1 cellular context compared by ENCODE assay signal in genomic region chr16:88508868-88509748, GRCh38.
TF ChIP-seq lines count a peak whose summit lies in the region.

No MANE protein-coding gene starts in this region.

TF ChIP-seq in K562, 482 proteins besides CTCF, POLR2A, EP300 and RAD21 (continued from another document and continues in another):
- TF ChIP-seq ZNF780A (CRISPR knock-in tag; IDR thresholded peaks at IDR 0.05) (no peak), GABPB1 (CRISPR knock-in tag; IDR thresholded peaks at IDR 0.05) (peak; percentile 43; the same call in 1 of the 2 replicates), U2AF2 (optimal IDR thresholded peaks at IDR 0.05; ENCODE audit: low read depth, low read length) (no peak), FOXJ2 (tag; IDR thresholded peaks at IDR 0.05) (no peak), SETDB1 (IDR thresholded peaks at IDR 0.05; ENCODE audit: low read length) (no peak), BDP1 (IDR thresholded peaks at IDR 0.05; ENCODE audit: insufficient read depth, insufficient read length) (no peak), ARID1B (IDR thresholded peaks at IDR 0.05) (peak; percentile 82), STAT6 (CRISPR knock-in tag; IDR thresholded peaks at IDR 0.05) (no peak), ZNF197 (CRISPR knock-in tag; IDR thresholded peaks at IDR 0.05; ENCODE audit: low read depth) (no peak), NFRKB (IDR thresholded peaks at IDR 0.05; ENCODE audit: low read depth) (no peak), ASH1L (IDR thresholded peaks at IDR 0.05; ENCODE audit: borderline replicate concordance, low read depth, partially characterized antibody) (no peak), ZNF318 (IDR thresholded peaks at IDR 0.05; ENCODE audit: borderline replicate concordance in 1 of 2, low read depth in 1 of 2) (no peak), CTCFL (IDR thresholded peaks at IDR 0.05; ENCODE audit: borderline replicate concordance, insufficient read depth, low read depth, low read length, poor library complexity, severe bottlenecking) (no peak), CREBBP (IDR thresholded peaks at IDR 0.05; ENCODE audit: low read depth, low read length) (no peak), NR3C1 (CRISPR knock-in tag; IDR thresholded peaks at IDR 0.05) (no peak), NR2C1 (IDR thresholded peaks at IDR 0.05) (0 out of 2 replicates have a peak, but pooled peaks have one; percentile 22), NR2C1 (tag; IDR thresholded peaks at IDR 0.05) (0 out of 2 replicates have a peak, but pooled peaks have one; percentile 21), E2F4 (CRISPR knock-in tag; IDR thresholded peaks at IDR 0.05; ENCODE audit: low read depth) (no peak), NCOA4 (IDR thresholded peaks at IDR 0.05; ENCODE audit: partially characterized antibody) (no peak), PKNOX1 (IDR thresholded peaks at IDR 0.05) (no peak), EGR1 (conservative IDR thresholded peaks at IDR 0.05) (peak; percentile 34), ZNF696 (CRISPR knock-in tag; conservative IDR thresholded peaks at IDR 0.05) (no peak), THAP12 (CRISPR knock-in tag; IDR thresholded peaks at IDR 0.05) (no peak), TFAP4 (CRISPR knock-in tag; IDR thresholded peaks at IDR 0.05; ENCODE audit: borderline replicate concordance) (peak; percentile 85), SNIP1 (IDR thresholded peaks at IDR 0.05; ENCODE audit: low read depth) (no peak), SMAD1 (IDR thresholded peaks at IDR 0.05; ENCODE audit: low read depth, low read length, partially characterized antibody) (no peak), NONO (IDR thresholded peaks at IDR 0.05; ENCODE audit: low read depth in 2 of 2, low read length in 1 of 2) (no peak), ZNF644 (tag; IDR thresholded peaks at IDR 0.05; ENCODE audit: low read depth) (no peak), DMBX1 (CRISPR knock-in tag; IDR thresholded peaks at IDR 0.05; ENCODE audit: borderline replicate concordance) (no peak), NCOR1 (IDR thresholded peaks at IDR 0.05) (peak; percentile 45; the same call in 1 of the 2 replicates), ZBTB17 (CRISPR knock-in tag; IDR thresholded peaks at IDR 0.05) (0 out of 2 replicates have a peak, but pooled peaks have one; percentile 26), HDAC3 (IDR thresholded peaks at IDR 0.05; ENCODE audit: borderline replicate concordance, partially characterized antibody) (no peak), BRF1 (IDR thresholded peaks at IDR 0.05; ENCODE audit: borderline replicate concordance, extremely low read depth, insufficient read length) (no peak), CHCHD3 (CRISPR knock-in tag; IDR thresholded peaks at IDR 0.05) (no peak), NR4A1 (CRISPR knock-in tag; IDR thresholded peaks at IDR 0.05) (no peak), NR4A1 (tag; IDR thresholded peaks at IDR 0.05) (peak; percentile 67; the same call in 1 of the 2 replicates), TCF3 (CRISPR knock-in tag; IDR thresholded peaks at IDR 0.05) (peak; percentile 64), MAX (CRISPR knock-in tag; IDR thresholded peaks at IDR 0.05) (peak; percentile 82), KAT7 (CRISPR knock-in tag; IDR thresholded peaks at IDR 0.05; ENCODE audit: borderline replicate concordance) (0 out of 2 replicates have a peak, but pooled peaks have one; percentile 57)
